ENCODE assay signal across 1 cellular context in the genomic region with DNA sequence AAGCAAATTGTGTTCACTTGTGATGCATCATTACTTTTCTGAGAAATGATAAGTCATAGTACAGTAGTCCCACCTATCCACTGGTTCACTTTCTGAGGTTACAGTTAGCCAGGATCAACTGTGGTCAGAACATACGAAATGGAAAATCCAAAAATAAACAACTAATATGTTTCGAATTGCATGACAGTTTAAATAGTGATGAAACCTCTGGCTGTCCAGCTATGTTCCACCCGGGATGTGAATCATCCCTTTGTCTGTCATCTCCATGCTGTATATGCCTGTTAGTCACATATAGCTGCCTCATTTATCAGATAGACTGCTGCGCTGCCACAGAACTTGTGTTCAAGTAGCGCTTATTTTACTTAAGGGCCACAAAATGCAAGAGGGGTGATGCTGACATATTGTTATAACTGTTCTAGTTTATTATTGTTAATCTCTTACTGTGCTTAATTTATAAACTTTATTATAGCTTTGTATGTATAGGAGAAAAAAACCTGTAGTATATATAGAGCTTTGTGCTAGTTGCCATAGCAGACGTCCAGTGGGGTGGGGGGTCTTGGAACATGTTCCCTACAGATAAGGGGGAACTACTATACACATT.
TF ChIP-seq lines count a peak whose summit lies in the region.

No MANE protein-coding gene starts in this region.

TF ChIP-seq in HepG2, 621 proteins besides CTCF, POLR2A, EP300 and RAD21 (continued from another document and continues in another):
- TF ChIP-seq, protein P1, sequence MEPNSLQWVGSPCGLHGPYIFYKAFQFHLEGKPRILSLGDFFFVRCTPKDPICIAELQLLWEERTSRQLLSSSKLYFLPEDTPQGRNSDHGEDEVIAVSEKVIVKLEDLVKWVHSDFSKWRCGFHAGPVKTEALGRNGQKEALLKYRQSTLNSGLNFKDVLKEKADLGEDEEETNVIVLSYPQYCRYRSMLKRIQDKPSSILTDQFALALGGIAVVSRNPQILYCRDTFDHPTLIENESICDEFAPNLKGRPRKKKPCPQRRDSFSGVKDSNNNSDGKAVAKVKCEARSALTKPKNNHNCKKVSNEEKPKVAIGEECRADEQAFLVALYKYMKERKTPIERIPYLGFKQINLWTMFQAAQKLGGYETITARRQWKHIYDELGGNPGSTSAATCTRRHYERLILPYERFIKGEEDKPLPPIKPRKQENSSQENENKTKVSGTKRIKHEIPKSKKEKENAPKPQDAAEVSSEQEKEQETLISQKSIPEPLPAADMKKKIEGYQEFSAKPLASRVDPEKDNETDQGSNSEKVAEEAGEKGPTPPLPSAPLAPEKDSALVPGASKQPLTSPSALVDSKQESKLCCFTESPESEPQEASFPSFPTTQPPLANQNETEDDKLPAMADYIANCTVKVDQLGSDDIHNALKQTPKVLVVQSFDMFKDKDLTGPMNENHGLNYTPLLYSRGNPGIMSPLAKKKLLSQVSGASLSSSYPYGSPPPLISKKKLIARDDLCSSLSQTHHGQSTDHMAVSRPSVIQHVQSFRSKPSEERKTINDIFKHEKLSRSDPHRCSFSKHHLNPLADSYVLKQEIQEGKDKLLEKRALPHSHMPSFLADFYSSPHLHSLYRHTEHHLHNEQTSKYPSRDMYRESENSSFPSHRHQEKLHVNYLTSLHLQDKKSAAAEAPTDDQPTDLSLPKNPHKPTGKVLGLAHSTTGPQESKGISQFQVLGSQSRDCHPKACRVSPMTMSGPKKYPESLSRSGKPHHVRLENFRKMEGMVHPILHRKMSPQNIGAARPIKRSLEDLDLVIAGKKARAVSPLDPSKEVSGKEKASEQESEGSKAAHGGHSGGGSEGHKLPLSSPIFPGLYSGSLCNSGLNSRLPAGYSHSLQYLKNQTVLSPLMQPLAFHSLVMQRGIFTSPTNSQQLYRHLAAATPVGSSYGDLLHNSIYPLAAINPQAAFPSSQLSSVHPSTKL (CRISPR knock-in tag; IDR thresholded peaks at IDR 0.05) = peak; percentile 94
- no peak for TF ChIP-seq ZNF160 (CRISPR knock-in tag; IDR thresholded peaks at IDR 0.05)
- TF ChIP-seq ZNF3 (CRISPR knock-in tag; IDR thresholded peaks at IDR 0.05) = no peak
- no peak for TF ChIP-seq NBN (conservative IDR thresholded peaks at IDR 0.05)
- TF ChIP-seq, protein P2, sequence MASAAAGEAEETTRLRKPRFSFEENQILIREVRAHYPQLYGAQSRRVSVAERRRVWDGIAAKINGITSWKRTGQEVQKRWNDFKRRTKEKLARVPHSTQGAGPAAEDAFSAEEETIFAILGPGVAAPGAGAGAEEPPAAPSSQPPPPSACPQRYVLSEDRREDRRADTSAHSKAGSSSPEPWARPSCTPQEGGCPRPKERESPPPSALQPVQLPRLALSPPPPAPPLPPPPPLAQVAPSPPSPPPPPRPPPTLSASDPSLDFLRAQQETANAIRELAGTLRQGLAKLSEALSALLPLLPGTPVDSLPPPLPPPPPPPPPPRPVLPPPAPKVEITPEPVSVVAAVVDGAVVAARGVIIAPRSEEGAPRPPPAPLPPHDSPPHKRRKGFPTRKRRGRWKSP (CRISPR knock-in tag; IDR thresholded peaks at IDR 0.05) = peak; percentile 39; the same call in 1 of the 2 replicates
- peak; percentile 48; the same call in 1 of the 2 replicates for TF ChIP-seq NCOA2 (CRISPR knock-in tag; IDR thresholded peaks at IDR 0.05)
- no peak for TF ChIP-seq RFX5 (IDR thresholded peaks at IDR 0.05; ENCODE audit: low read depth, low read length)
- peak; percentile 81; the same call in 1 of the 2 replicates for TF ChIP-seq IRF2 (CRISPR knock-in tag; IDR thresholded peaks at IDR 0.05)
- peak; percentile 80 for TF ChIP-seq HDAC2 (CRISPR knock-in tag; IDR thresholded peaks at IDR 0.05)
- no peak for TF ChIP-seq ZSCAN20 (CRISPR knock-in tag; IDR thresholded peaks at IDR 0.05; ENCODE audit: borderline replicate concordance)
- no peak for TF ChIP-seq ZNF558 (CRISPR knock-in tag; IDR thresholded peaks at IDR 0.05; ENCODE audit: borderline replicate concordance)
- peak; percentile 32; the same call in 1 of the 2 replicates for TF ChIP-seq TARDBP (CRISPR knock-in tag; IDR thresholded peaks at IDR 0.05)
- peak; percentile 56; the same call in 1 of the 2 replicates for TF ChIP-seq SALL1 (CRISPR knock-in tag; IDR thresholded peaks at IDR 0.05)
- no peak for TF ChIP-seq ZNF615 (CRISPR knock-in tag; IDR thresholded peaks at IDR 0.05; ENCODE audit: borderline replicate concordance)
- no peak for TF ChIP-seq FOXP1 (IDR thresholded peaks at IDR 0.05)
- TF ChIP-seq FOXP1 (CRISPR knock-in tag; IDR thresholded peaks at IDR 0.05) = peak; percentile 55; the same call in 1 of the 2 replicates
- TF ChIP-seq ZNF382 (CRISPR knock-in tag; IDR thresholded peaks at IDR 0.05; ENCODE audit: borderline replicate concordance) = no peak
- TF ChIP-seq, protein P3, sequence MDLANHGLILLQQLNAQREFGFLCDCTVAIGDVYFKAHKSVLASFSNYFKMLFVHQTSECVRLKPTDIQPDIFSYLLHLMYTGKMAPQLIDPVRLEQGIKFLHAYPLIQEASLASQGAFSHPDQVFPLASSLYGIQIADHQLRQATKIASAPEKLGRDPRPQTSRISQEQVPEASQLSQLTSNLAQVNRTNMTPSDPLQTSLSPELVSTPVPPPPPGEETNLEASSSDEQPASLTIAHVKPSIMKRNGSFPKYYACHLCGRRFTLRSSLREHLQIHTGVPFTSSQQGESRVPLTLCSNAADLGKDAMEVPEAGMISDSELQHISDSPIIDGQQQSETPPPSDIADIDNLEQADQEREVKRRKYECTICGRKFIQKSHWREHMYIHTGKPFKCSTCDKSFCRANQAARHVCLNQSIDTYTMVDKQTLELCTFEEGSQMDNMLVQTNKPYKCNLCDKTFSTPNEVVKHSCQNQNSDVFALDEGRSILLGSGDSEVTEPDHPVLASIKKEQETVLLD (CRISPR knock-in tag; IDR thresholded peaks at IDR 0.05; ENCODE audit: low read depth) = no peak
- TF ChIP-seq ONECUT2 (CRISPR knock-in tag; IDR thresholded peaks at IDR 0.05) = no peak
- TF ChIP-seq ZFP36 (IDR thresholded peaks at IDR 0.05; ENCODE audit: borderline replicate concordance, low read depth, low read length, partially characterized antibody) = no peak
- no peak for TF ChIP-seq RFXANK (CRISPR knock-in tag; IDR thresholded peaks at IDR 0.05)
- 0 out of 2 replicates have a peak, but pooled peaks have one; percentile 29 for TF ChIP-seq ZNF292 (CRISPR knock-in tag; IDR thresholded peaks at IDR 0.05; ENCODE audit: borderline replicate concordance, low read depth)
- TF ChIP-seq ZNF331 (CRISPR knock-in tag; IDR thresholded peaks at IDR 0.05) = peak; percentile 59; the same call in 1 of the 2 replicates
- no peak for TF ChIP-seq CAMTA2 (CRISPR knock-in tag; IDR thresholded peaks at IDR 0.05; ENCODE audit: borderline replicate concordance)
- TF ChIP-seq CEBPB (IDR thresholded peaks at IDR 0.05; ENCODE audit: borderline replicate concordance, low read depth, low read length) = peak; percentile 94
- TF ChIP-seq ETV5 (CRISPR knock-in tag; IDR thresholded peaks at IDR 0.05; ENCODE audit: borderline replicate concordance) = peak; percentile 62; the same call in 1 of the 2 replicates
- TF ChIP-seq PCBP2 (optimal IDR thresholded peaks at IDR 0.05; ENCODE audit: low read depth, low read length, poor library complexity, severe bottlenecking) = no peak
- TF ChIP-seq, protein P4, sequence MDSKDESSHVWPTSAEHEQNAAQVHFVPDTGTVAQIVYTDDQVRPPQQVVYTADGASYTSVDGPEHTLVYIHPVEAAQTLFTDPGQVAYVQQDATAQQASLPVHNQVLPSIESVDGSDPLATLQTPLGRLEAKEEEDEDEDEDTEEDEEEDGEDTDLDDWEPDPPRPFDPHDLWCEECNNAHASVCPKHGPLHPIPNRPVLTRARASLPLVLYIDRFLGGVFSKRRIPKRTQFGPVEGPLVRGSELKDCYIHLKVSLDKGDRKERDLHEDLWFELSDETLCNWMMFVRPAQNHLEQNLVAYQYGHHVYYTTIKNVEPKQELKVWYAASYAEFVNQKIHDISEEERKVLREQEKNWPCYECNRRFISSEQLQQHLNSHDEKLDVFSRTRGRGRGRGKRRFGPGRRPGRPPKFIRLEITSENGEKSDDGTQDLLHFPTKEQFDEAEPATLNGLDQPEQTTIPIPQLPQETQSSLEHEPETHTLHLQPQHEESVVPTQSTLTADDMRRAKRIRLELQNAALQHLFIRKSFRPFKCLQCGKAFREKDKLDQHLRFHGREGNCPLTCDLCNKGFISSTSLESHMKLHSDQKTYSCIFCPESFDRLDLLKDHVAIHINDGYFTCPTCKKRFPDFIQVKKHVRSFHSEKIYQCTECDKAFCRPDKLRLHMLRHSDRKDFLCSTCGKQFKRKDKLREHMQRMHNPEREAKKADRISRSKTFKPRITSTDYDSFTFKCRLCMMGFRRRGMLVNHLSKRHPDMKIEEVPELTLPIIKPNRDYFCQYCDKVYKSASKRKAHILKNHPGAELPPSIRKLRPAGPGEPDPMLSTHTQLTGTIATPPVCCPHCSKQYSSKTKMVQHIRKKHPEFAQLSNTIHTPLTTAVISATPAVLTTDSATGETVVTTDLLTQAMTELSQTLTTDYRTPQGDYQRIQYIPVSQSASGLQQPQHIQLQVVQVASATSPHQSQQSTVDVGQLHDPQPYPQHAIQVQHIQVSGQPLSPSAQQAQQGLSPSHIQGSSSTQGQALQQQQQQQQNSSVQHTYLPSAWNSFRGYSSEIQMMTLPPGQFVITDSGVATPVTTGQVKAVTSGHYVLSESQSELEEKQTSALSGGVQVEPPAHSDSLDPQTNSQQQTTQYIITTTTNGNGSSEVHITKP (CRISPR knock-in tag; IDR thresholded peaks at IDR 0.05; ENCODE audit: low read depth) = 0 out of 2 replicates have a peak, but pooled peaks have one; percentile 14
- peak; percentile 85; the same call in 1 of the 2 replicates for TF ChIP-seq HMG20A (CRISPR knock-in tag; IDR thresholded peaks at IDR 0.05; ENCODE audit: borderline replicate concordance)
- TF ChIP-seq ESRRA (CRISPR knock-in tag; IDR thresholded peaks at IDR 0.05; ENCODE audit: low read depth) = no peak
- 0 out of 2 replicates have a peak, but pooled peaks have one; percentile 40 for TF ChIP-seq ZNF589 (CRISPR knock-in tag; conservative IDR thresholded peaks at IDR 0.05)
- no peak for TF ChIP-seq ARNT2 (CRISPR knock-in tag; IDR thresholded peaks at IDR 0.05; ENCODE audit: low read depth)
- no peak for TF ChIP-seq ZNF256 (CRISPR knock-in tag; conservative IDR thresholded peaks at IDR 0.05)
- TF ChIP-seq FOXO1 (CRISPR knock-in tag; IDR thresholded peaks at IDR 0.05) = peak; percentile 64; the same call in 1 of the 2 replicates
- TF ChIP-seq, protein P5, sequence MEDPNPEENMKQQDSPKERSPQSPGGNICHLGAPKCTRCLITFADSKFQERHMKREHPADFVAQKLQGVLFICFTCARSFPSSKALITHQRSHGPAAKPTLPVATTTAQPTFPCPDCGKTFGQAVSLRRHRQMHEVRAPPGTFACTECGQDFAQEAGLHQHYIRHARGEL (CRISPR knock-in tag; IDR thresholded peaks at IDR 0.05) = no peak
- TF ChIP-seq, protein P6, sequence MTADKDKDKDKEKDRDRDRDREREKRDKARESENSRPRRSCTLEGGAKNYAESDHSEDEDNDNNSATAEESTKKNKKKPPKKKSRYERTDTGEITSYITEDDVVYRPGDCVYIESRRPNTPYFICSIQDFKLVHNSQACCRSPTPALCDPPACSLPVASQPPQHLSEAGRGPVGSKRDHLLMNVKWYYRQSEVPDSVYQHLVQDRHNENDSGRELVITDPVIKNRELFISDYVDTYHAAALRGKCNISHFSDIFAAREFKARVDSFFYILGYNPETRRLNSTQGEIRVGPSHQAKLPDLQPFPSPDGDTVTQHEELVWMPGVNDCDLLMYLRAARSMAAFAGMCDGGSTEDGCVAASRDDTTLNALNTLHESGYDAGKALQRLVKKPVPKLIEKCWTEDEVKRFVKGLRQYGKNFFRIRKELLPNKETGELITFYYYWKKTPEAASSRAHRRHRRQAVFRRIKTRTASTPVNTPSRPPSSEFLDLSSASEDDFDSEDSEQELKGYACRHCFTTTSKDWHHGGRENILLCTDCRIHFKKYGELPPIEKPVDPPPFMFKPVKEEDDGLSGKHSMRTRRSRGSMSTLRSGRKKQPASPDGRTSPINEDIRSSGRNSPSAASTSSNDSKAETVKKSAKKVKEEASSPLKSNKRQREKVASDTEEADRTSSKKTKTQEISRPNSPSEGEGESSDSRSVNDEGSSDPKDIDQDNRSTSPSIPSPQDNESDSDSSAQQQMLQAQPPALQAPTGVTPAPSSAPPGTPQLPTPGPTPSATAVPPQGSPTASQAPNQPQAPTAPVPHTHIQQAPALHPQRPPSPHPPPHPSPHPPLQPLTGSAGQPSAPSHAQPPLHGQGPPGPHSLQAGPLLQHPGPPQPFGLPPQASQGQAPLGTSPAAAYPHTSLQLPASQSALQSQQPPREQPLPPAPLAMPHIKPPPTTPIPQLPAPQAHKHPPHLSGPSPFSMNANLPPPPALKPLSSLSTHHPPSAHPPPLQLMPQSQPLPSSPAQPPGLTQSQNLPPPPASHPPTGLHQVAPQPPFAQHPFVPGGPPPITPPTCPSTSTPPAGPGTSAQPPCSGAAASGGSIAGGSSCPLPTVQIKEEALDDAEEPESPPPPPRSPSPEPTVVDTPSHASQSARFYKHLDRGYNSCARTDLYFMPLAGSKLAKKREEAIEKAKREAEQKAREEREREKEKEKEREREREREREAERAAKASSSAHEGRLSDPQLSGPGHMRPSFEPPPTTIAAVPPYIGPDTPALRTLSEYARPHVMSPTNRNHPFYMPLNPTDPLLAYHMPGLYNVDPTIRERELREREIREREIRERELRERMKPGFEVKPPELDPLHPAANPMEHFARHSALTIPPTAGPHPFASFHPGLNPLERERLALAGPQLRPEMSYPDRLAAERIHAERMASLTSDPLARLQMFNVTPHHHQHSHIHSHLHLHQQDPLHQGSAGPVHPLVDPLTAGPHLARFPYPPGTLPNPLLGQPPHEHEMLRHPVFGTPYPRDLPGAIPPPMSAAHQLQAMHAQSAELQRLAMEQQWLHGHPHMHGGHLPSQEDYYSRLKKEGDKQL (CRISPR knock-in tag; IDR thresholded peaks at IDR 0.05; ENCODE audit: low read depth) = 0 out of 2 replicates have a peak, but pooled peaks have one; percentile 51
- TF ChIP-seq SOX5 (CRISPR knock-in tag; IDR thresholded peaks at IDR 0.05; ENCODE audit: borderline replicate concordance) = peak; percentile 76; the same call in 1 of the 2 replicates
- TF ChIP-seq ZNF75D (CRISPR knock-in tag; IDR thresholded peaks at IDR 0.05; ENCODE audit: borderline replicate concordance) = no peak
- TF ChIP-seq, protein P7, sequence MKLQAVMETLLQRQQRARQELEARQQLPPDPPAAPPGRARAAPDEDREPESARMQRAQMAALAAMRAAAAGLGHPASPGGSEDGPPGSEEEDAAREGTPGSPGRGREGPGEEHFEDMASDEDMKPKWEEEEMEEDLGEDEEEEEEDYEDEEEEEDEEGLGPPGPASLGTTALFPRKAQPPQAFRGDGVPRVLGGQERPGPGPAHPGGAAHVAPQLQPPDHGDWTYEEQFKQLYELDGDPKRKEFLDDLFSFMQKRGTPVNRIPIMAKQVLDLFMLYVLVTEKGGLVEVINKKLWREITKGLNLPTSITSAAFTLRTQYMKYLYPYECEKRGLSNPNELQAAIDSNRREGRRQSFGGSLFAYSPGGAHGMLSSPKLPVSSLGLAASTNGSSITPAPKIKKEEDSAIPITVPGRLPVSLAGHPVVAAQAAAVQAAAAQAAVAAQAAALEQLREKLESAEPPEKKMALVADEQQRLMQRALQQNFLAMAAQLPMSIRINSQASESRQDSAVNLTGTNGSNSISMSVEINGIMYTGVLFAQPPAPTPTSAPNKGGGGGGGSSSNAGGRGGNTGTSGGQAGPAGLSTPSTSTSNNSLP (IDR thresholded peaks at IDR 0.05; ENCODE audit: low read depth, low read length) = peak; percentile 87
- no peak for TF ChIP-seq ZSCAN25 (CRISPR knock-in tag; IDR thresholded peaks at IDR 0.05)
- TF ChIP-seq ZNF143 (CRISPR knock-in tag; IDR thresholded peaks at IDR 0.05) = no peak
- peak; percentile 57 for TF ChIP-seq TBL1XR1 (IDR thresholded peaks at IDR 0.05; ENCODE audit: borderline replicate concordance, low read length, partially characterized antibody)
- no peak for TF ChIP-seq ZNF776 (CRISPR knock-in tag; IDR thresholded peaks at IDR 0.05)
- TF ChIP-seq MXI1 (IDR thresholded peaks at IDR 0.05; ENCODE audit: borderline replicate concordance, low read depth, low read length) = peak; percentile 80; the same call in 2 of the 3 replicates
